In genomic region chr2:46184794-46185583, GRCh38 we compare ENCODE assay signal across 18 cellular contexts.
A peak's percentile ranks its signal among the peaks of the same experiment; 100 is the strongest.
DNase-seq lines count a peak whose midpoint lies in the region; ATAC-seq and TF ChIP-seq lines count a peak whose summit lies in the region.
"Had no signal": no experiment of that assay in that cellular context is flagged by ENCODE, and none has a peak within 500 bp of the region (broad histone marks: within the 10 kb centered on the region; RNA-seq: fewer than 3 reads in every experiment).

No MANE protein-coding gene starts in this region.

- H3K9me3 Mint-ChIP-seq in neural crest cell, result no peaks in the 10 kb centered on the region
- H3K9me3 Mint-ChIP-seq: activated T-helper 17 cell treated with anti-CD3 and anti-CD28 coated beads, Interleukin-2, amount 50 U/mL, for 72 hours had no signal

- H3K4me3 Mint-ChIP-seq in neural crest cell, result no peak overlapping the region
- H3K4me3 Mint-ChIP-seq: activated T-helper 17 cell treated with anti-CD3 and anti-CD28 coated beads, Interleukin-2, amount 50 U/mL, for 72 hours had no signal

- no peak for TF ChIP-seq EP300 in Ishikawa (IDR thresholded peaks at IDR 0.05; ENCODE audit: borderline replicate concordance)

- DNase-seq in DMS 273 (lab: John Stamatoyannopoulos, UW; ENCODE audit: unreplicated experiment), result peak; percentile 27
- no peak for DNase-seq in DMS 273 treated with DMSO at 0.1 percent for 48 hours (lab: John Stamatoyannopoulos, UW)
- peak; percentile 67 for DNase-seq in coronary artery (ENCODE audit: low spot score)
- no peak for DNase-seq in neural crest cell (ENCODE audit: low read depth, low spot score)
- no peak for DNase-seq in foreskin melanocyte
- no peak for DNase-seq in T-helper 2 cell
- DNase-seq: 8988T; activated CD4-positive, alpha-beta T cell treated with anti-CD3 and anti-CD28 coated beads for 1 hour; Caco-2; MG63; occipital lobe had no signal

- peaks cover 4% of the 10 kb centered on the region for H3K4me1 Mint-ChIP-seq in neural crest cell

- no peak for ATAC-seq in GM19328 (IDR thresholded peaks at IDR 0.05; ENCODE audit: unreplicated experiment)
- ATAC-seq: activated T-helper 17 cell treated with anti-CD3 and anti-CD28 coated beads, Interleukin-2, amount 50 U/mL, for 72 hours had no signal

- H3K27ac ChIP-seq in coronary artery, result no peak overlapping the region
- H3K27ac ChIP-seq: ascending aorta, thoracic aorta had no signal

- peak; percentile 48; the same call in 1 of the 2 replicates for TF ChIP-seq RAD21 in Ishikawa (IDR thresholded peaks at IDR 0.05; ENCODE audit: low read depth)

- H3K36me3 Mint-ChIP-seq in neural crest cell (ENCODE audit: low read depth), result no peaks in the 10 kb centered on the region

- no peak overlapping the region for H3K4me3 ChIP-seq in coronary artery
- H3K4me3 ChIP-seq: ascending aorta, HAP-1, lung, MG63, thoracic aorta had no signal

- H3K27me3 Mint-ChIP-seq in neural crest cell (ENCODE audit: low read depth), result no peaks in the 10 kb centered on the region
- H3K27me3 Mint-ChIP-seq: activated T-helper 17 cell treated with anti-CD3 and anti-CD28 coated beads, Interleukin-2, amount 50 U/mL, for 72 hours had no signal

- H3K27ac Mint-ChIP-seq in neural crest cell (ENCODE audit: unreplicated experiment), result peak overlapping the region; percentile 71
- H3K27ac Mint-ChIP-seq: activated T-helper 17 cell treated with anti-CD3 and anti-CD28 coated beads, Interleukin-2, amount 50 U/mL, for 72 hours had no signal

- no peak for TF ChIP-seq CTCF in coronary artery (IDR thresholded peaks at IDR 0.05)
- TF ChIP-seq CTCF in neural crest cell (conservative IDR thresholded peaks at IDR 0.05), result no peak

TF ChIP-seq in Ishikawa, 13 proteins besides CTCF, POLR2A, EP300 and RAD21:
- TF ChIP-seq FOXM1 (IDR thresholded peaks at IDR 0.05; ENCODE audit: borderline replicate concordance, low read depth), result no peak
- TF ChIP-seq MAX (IDR thresholded peaks at IDR 0.05), result no peak
- TF ChIP-seq REST (IDR thresholded peaks at IDR 0.05; ENCODE audit: low read depth), result no peak
- TF ChIP-seq YY1 (IDR thresholded peaks at IDR 0.05; ENCODE audit: low read depth), result no peak

Comparison
In these comparisons a context has a peak if more than half of its experiments do, and no peak if none do; other contexts are left out.
1. DNase-seq: peak in DMS 273 (single experiment) and coronary artery (single experiment); none in DMS 273 treated with DMSO at 0.1 percent for 48 hours (single experiment), neural crest cell (single experiment), foreskin melanocyte (single experiment) and T-helper 2 cell (0 of 5).